In the genomic region with DNA sequence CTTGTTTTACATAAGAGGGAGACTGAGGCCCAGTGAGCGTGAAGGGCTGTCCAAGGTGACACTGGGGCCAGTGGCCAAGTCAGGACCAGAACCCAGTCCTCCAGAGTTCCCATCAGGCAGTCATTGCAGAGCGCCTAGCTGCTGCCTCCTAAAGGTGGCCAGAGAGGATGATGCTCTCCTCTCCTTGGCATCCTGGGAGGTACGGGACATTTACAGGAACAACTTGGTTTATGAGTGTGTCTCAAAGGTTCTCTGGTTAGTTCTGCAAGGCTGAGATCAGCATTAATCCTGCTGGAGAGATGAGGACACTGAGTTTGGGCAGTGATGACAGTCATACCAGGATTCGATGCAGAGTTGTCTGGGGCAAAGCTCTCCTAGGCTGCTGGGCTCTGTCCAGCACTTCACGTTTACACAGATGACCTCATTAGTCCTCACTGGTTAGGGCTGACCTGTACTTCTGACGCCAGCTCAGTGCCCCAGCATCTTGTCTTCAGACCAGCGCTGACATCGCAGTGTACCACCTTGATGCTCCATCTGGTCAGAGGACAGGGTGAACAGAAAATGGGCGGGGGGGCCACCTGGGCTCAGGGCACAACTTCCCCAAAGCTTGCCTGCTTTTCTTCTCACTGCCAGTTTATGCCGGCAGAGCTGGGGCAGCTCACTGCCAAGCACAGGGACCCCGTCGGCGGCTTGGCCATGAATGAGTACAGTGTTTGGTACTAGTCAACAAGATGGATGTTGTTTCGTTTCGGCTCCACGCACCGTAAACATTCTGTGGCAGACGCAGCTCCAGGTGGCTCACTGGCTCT, we compare ENCODE assay signal across 12 cellular contexts.
DNase-seq lines count a peak whose midpoint lies in the region; ATAC-seq lines count a peak whose summit lies in the region.
"Had no signal": no experiment of that assay in that cellular context is flagged by ENCODE, and none has a peak within 500 bp of the region (broad histone marks: within the 10 kb centered on the region; RNA-seq: fewer than 3 reads in every experiment).

No MANE protein-coding gene starts in this region.

- ATAC-seq in HG02852 (IDR thresholded peaks at IDR 0.05; ENCODE audit: unreplicated experiment): no peak
- no peak for ATAC-seq in GM18858 (IDR thresholded peaks at IDR 0.05; ENCODE audit: unreplicated experiment)
- ATAC-seq: left lung, psoas muscle had no signal

- H3K27ac ChIP-seq in substantia nigra (ENCODE audit: low read depth, low read length, poor library complexity, severe bottlenecking): peak overlapping the region; percentile 56
- H3K27ac ChIP-seq: 22Rv1, left lung, psoas muscle, WERI-Rb-1 had no signal

- DNase-seq in NCI-H146 (lab: John Stamatoyannopoulos, UW): peak; percentile 17
- DNase-seq in NCI-H146 treated with DMSO at 0.1 percent for 48 hours (lab: John Stamatoyannopoulos, UW; ENCODE audit: unreplicated experiment): no peak
- peak; percentile 32 for DNase-seq in activated CD8-positive, alpha-beta memory T cell treated with anti-CD3 and anti-CD28 coated beads, Interleukin-2, amount 50 U/mL, for 48 hours
- DNase-seq in hypothalamus (lab: John Stamatoyannopoulos, UW): peak in 34 of 51 donors; percentile 4 to 68 (median 30)
- DNase-seq in substantia nigra (lab: John Stamatoyannopoulos, UW): peak in 37 of 49 donors; percentile 5 to 72 (median 34)
- DNase-seq in NCI-H774 (lab: John Stamatoyannopoulos, UW): no peak
- DNase-seq: psoas muscle, WERI-Rb-1 had no signal

Comparison
In these comparisons a context has a peak if more than half of its experiments do, and no peak if none do; other contexts are left out.
1. DNase-seq: peak in NCI-H146 (single experiment), activated CD8-positive, alpha-beta memory T cell treated with anti-CD3 and anti-CD28 coated beads, Interleukin-2, amount 50 U/mL, for 48 hours (single experiment), hypothalamus (34 of 51) and substantia nigra (37 of 49); none in NCI-H146 treated with DMSO at 0.1 percent for 48 hours (single experiment) and NCI-H774 (single experiment).